Comparison of ENCODE assay signal across 1 cellular context in the genomic region with DNA sequence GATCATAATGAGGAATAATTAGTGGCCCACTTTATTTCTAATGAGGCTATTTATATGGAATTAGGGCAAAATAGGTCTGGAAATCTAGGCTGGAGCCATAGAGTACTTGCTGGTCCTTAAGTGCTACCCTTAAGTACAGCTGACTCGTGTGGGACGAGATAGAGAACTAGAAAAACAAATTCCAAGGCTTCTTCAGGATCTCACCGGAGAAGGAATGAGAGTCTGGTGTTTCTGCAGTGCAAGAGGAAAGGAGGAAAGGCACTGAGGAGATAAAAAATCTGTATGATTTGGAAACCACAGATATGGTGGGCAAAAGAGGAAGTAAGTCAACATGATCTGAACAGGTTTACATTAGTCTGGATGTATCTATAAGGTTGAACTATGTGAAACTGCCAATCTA.
TF ChIP-seq lines count a peak whose summit lies in the region.

No MANE protein-coding gene starts in this region.

TF ChIP-seq in GM12878, 131 proteins besides CTCF, POLR2A, EP300 and RAD21 (continued from another document):
- TF ChIP-seq CEBPB (IDR thresholded peaks at IDR 0.05; ENCODE audit: borderline replicate concordance in 1 of 2, low read depth in 2 of 2, low read length in 2 of 2): no peak
